In the genomic region with DNA sequence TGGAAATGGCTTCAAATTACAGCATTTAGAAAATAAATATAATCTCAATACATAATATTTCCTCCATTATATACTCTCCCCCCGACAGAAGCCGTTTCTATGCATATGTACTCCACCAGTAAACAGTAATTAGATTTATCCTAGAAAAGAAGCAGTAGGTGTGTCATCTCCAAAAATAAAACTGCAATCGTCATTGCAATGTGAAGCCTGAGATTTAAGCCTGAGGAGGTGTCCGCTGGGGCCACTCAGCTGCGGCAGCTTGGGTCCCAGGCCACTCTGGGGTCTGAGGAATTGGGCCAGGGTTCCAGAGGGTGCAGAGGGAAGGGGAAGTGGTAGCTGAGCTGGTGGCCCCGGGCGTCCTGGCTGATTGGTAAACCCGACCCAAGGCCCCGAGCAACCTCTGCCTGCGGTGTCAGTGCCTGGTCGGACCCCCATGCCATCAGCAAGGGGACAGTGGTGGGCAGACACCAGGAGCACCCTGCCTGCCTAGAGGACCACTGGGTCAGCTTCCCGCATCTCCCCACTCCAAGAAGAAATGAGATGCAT, we compare ENCODE assay signal across 1 cellular context.
TF ChIP-seq lines count a peak whose summit lies in the region.

No MANE protein-coding gene starts in this region.

TF ChIP-seq in K562, 482 proteins besides CTCF, POLR2A, EP300 and RAD21:
- TF ChIP-seq PTTG1 (tag; IDR thresholded peaks at IDR 0.05; ENCODE audit: low read depth): no peak
- TF ChIP-seq ARNT (IDR thresholded peaks at IDR 0.05): no peak
- peak; percentile 73; the same call in 1 of the 2 replicates for TF ChIP-seq MEF2A (IDR thresholded peaks at IDR 0.05; ENCODE audit: control insufficient read depth, low read depth, low read length)
